16 cellular contexts compared by ENCODE assay signal in the genomic region with DNA sequence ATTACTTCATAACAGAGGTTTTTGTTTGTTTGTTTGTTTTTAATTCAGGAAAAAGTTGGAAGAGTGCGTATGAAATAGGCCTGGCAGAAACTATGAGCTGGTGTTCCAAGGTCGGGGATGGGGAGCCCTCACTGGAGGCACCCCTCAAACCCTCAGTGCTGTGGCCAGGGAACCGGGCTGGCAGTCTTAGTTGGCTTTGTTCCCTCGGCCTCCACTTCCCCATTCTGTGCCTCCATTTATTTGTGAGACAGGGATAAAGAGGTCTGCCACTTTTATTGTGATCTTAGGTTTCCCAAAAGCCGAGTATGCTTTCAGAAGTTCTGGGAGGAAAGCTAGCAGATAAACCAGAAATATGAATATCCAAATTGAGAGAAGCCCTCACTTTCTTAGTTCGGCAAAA. TPM values are rescaled to one million over a fixed set of nuclear protein-coding genes. Genes with fewer than 3 reads are reported as not detected.
DNase-seq lines count a peak whose midpoint lies in the region; ATAC-seq, FAIRE-seq and TF ChIP-seq lines count a peak whose summit lies in the region.
"Had no signal": no experiment of that assay in that cellular context is flagged by ENCODE, and none has a peak within 500 bp of the region (broad histone marks: within the 10 kb centered on the region; RNA-seq: fewer than 3 reads in every experiment).

No MANE protein-coding gene starts in this region.

- H3K36me3 Mint-ChIP-seq in stimulated activated naive CD8-positive, alpha-beta T cell treated with anti-CD3 and anti-CD28 coated beads, Interleukin-15, Interleukin-2, amounts not matched to agents 100 ng/mL and 50 ng/mL, for 24 hours (ENCODE audit: low read depth): peaks cover 63% of the 10 kb centered on the region
- H3K36me3 Mint-ChIP-seq in activated T-helper 17 cell treated with anti-CD3 and anti-CD28 coated beads, Interleukin-2, amount 50 U/mL, for 72 hours (ENCODE audit: low read depth): peaks cover 82% of the 10 kb centered on the region
- H3K36me3 Mint-ChIP-seq in naive thymus-derived CD4-positive, alpha-beta T cell: peaks cover 0 to 18% (median 0%) of the 10 kb centered on the region in 5 donors

- intact Hi-C loops in naive thymus-derived CD4-positive, alpha-beta T cell (cut with micrococcal nuclease): no loop called here
- intact Hi-C loops in upper lobe of right lung (cut with DNase I): no loop called here
- intact Hi-C loops in dorsolateral prefrontal cortex (cut with DNase I): no loop called here

- H3K27ac ChIP-seq in naive thymus-derived CD4-positive, alpha-beta T cell (ENCODE audit: low read depth, low read length): no peak overlapping the region
- H3K27ac ChIP-seq in upper lobe of right lung (peak overlapping the region; percentile 58), dorsolateral prefrontal cortex (peak overlapping the region in 14 of 59 donors; percentile 4 to 86 (median 32))
- H3K27ac ChIP-seq: SK-N-MC had no signal

- no peaks in the 10 kb centered on the region for H3K27me3 ChIP-seq in naive thymus-derived CD4-positive, alpha-beta T cell (ENCODE audit: control insufficient read depth in 2 of 2, insufficient read depth in 2 of 2, low read length in 2 of 2)
- no peaks in the 10 kb centered on the region for H3K27me3 ChIP-seq in upper lobe of right lung
- H3K27me3 ChIP-seq in dorsolateral prefrontal cortex: no peaks in the 10 kb centered on the region
- H3K27me3 ChIP-seq: breast epithelium had no signal

- POLR2A ChIA-PET in naive thymus-derived CD4-positive, alpha-beta T cell (lab: Charles Lee): interaction anchor here (1.2 kb wide), 1 partner anchor 10 kb away, joined by 4 read pairs; no protein-coding TSS in a partner anchor

- no peak for ATAC-seq in stimulated activated naive CD8-positive, alpha-beta T cell treated with anti-CD3 and anti-CD28 coated beads, Interleukin-15, Interleukin-2, amounts not matched to agents 100 U/mL and 50 U/mL, for 24 hours
- ATAC-seq in activated T-helper 17 cell treated with anti-CD3 and anti-CD28 coated beads, Interleukin-2, amount 50 U/mL, for 72 hours (replicated peaks): no peak
- no peak for ATAC-seq in naive thymus-derived CD4-positive, alpha-beta T cell
- no peak for ATAC-seq in upper lobe of right lung

- peak overlapping the region; percentile 2 for H3K4me3 Mint-ChIP-seq in stimulated activated naive CD8-positive, alpha-beta T cell treated with anti-CD3 and anti-CD28 coated beads, Interleukin-15, Interleukin-2, amounts not matched to agents 100 ng/mL and 50 ng/mL, for 24 hours
- H3K4me3 Mint-ChIP-seq in activated T-helper 17 cell treated with anti-CD3 and anti-CD28 coated beads, Interleukin-2, amount 50 U/mL, for 72 hours: peak overlapping the region; percentile 90
- peak overlapping the region in 9 of 10 donors; percentile 51 to 96 (median 93) for H3K4me3 Mint-ChIP-seq in naive thymus-derived CD4-positive, alpha-beta T cell

- no peaks in the 10 kb centered on the region for H3K27me3 Mint-ChIP-seq in stimulated activated naive CD8-positive, alpha-beta T cell treated with anti-CD3 and anti-CD28 coated beads, Interleukin-15, Interleukin-2, amounts not matched to agents 100 ng/mL and 50 ng/mL, for 24 hours
- H3K27me3 Mint-ChIP-seq in activated T-helper 17 cell treated with anti-CD3 and anti-CD28 coated beads, Interleukin-2, amount 50 U/mL, for 72 hours: no peaks in the 10 kb centered on the region
- no peaks in the 10 kb centered on the region for H3K27me3 Mint-ChIP-seq in naive thymus-derived CD4-positive, alpha-beta T cell

- FAIRE-seq in D721Med (lab: Jason Lieb, UNC): no peak

- H3K9me3 ChIP-seq in naive thymus-derived CD4-positive, alpha-beta T cell (ENCODE audit: control insufficient read depth in 2 of 3, low read length in 3 of 3): no peaks in the 10 kb centered on the region
- no peaks in the 10 kb centered on the region for H3K9me3 ChIP-seq in upper lobe of right lung
- H3K9me3 ChIP-seq: breast epithelium had no signal

- no peak overlapping the region for H3K4me3 ChIP-seq in naive thymus-derived CD4-positive, alpha-beta T cell (ENCODE audit: low read length)
- H3K4me3 ChIP-seq in upper lobe of right lung (no peak overlapping the region), dorsolateral prefrontal cortex (peak overlapping the region in 11 of 59 donors; percentile 2 to 88 (median 83))
- H3K4me3 ChIP-seq: lung, SK-N-MC had no signal

- H3K27ac Mint-ChIP-seq in stimulated activated naive CD8-positive, alpha-beta T cell treated with anti-CD3 and anti-CD28 coated beads, Interleukin-15, Interleukin-2, amounts not matched to agents 100 ng/mL and 50 ng/mL, for 24 hours: no peak overlapping the region
- peak overlapping the region; percentile 76 for H3K27ac Mint-ChIP-seq in activated T-helper 17 cell treated with anti-CD3 and anti-CD28 coated beads, Interleukin-2, amount 50 U/mL, for 72 hours
- peak overlapping the region in 4 of 9 donors; percentile 21 to 56 (median 34) for H3K27ac Mint-ChIP-seq in naive thymus-derived CD4-positive, alpha-beta T cell

- H3K4me1 Mint-ChIP-seq in stimulated activated naive CD8-positive, alpha-beta T cell treated with anti-CD3 and anti-CD28 coated beads, Interleukin-15, Interleukin-2, amounts not matched to agents 100 ng/mL and 50 ng/mL, for 24 hours (ENCODE audit: low read depth): peaks cover 74% of the 10 kb centered on the region
- H3K4me1 Mint-ChIP-seq in activated T-helper 17 cell treated with anti-CD3 and anti-CD28 coated beads, Interleukin-2, amount 50 U/mL, for 72 hours: peaks cover 52% of the 10 kb centered on the region
- peaks cover 66 to 88% (median 79%) of the 10 kb centered on the region in 7 donors for H3K4me1 Mint-ChIP-seq in naive thymus-derived CD4-positive, alpha-beta T cell

- TF ChIP-seq CTCF in upper lobe of right lung (IDR thresholded peaks at IDR 0.05): no peak
- no peak for TF ChIP-seq CTCF in dorsolateral prefrontal cortex (IDR thresholded peaks at IDR 0.05 in 54 of 56, conservative IDR thresholded peaks at IDR 0.05 in 2 of 56; ENCODE audit: low read depth in 1 of 56, partially characterized antibody in 56 of 56)
- no peak for TF ChIP-seq CTCF in D721Med (IDR thresholded peaks at IDR 0.05; ENCODE audit: insufficient read depth, missing control alignments)

- peaks cover 0 to 20% (median 0%) of the 10 kb centered on the region in 3 experiments for H3K36me3 ChIP-seq in naive thymus-derived CD4-positive, alpha-beta T cell (ENCODE audit: control insufficient read depth in 2 of 3, insufficient read depth in 3 of 3, low read length in 3 of 3)
- H3K36me3 ChIP-seq in upper lobe of right lung: peaks cover 20% of the 10 kb centered on the region
- H3K36me3 ChIP-seq: breast epithelium had no signal

- CTCF ChIA-PET in naive thymus-derived CD4-positive, alpha-beta T cell (lab: Charles Lee): no interaction called here

- peaks cover 52 to 61% of the 10 kb centered on the region in 2 donors for H3K4me1 ChIP-seq in naive thymus-derived CD4-positive, alpha-beta T cell (ENCODE audit: control insufficient read depth in 2 of 2, insufficient read depth in 2 of 2, low read length in 2 of 2)
- peaks cover 64% of the 10 kb centered on the region for H3K4me1 ChIP-seq in upper lobe of right lung

- no peaks in the 10 kb centered on the region for H3K9me3 Mint-ChIP-seq in stimulated activated naive CD8-positive, alpha-beta T cell treated with anti-CD3 and anti-CD28 coated beads, Interleukin-15, Interleukin-2, amounts not matched to agents 100 ng/mL and 50 ng/mL, for 24 hours
- H3K9me3 Mint-ChIP-seq in activated T-helper 17 cell treated with anti-CD3 and anti-CD28 coated beads, Interleukin-2, amount 50 U/mL, for 72 hours: no peaks in the 10 kb centered on the region
- H3K9me3 Mint-ChIP-seq in naive thymus-derived CD4-positive, alpha-beta T cell: no peaks in the 10 kb centered on the region

- DNase-seq in stimulated activated naive CD8-positive, alpha-beta T cell treated with anti-CD3 and anti-CD28 coated beads, Interleukin-15, Interleukin-2, amounts not matched to agents 100 U/mL and 50 U/mL, for 24 hours: no peak
- DNase-seq in naive thymus-derived CD4-positive, alpha-beta T cell: no peak
- peak; percentile 48 for DNase-seq in upper lobe of right lung
- DNase-seq in NCI-H2196 (lab: John Stamatoyannopoulos, UW; ENCODE audit: unreplicated experiment): no peak
- no peak for DNase-seq in dorsolateral prefrontal cortex
- no peak for DNase-seq in D721Med (ENCODE audit: insufficient read length, low spot score)
- DNase-seq: activated naive CD4-positive, alpha-beta T cell; effector memory CD4-positive, alpha-beta T cell; NCI-H1417; NCI-H226; stimulated activated naive CD4-positive, alpha-beta T cell had no signal

RNA-seq across cellular contexts. Expression of gene DEXI, which starts 5.7 kb away (rescaled TPM):
- total RNA-seq in activated T-helper 17 cell treated with anti-CD3 and anti-CD28 coated beads, Interleukin-2, amount 50 U/mL, for 72 hours: 10 to 100 TPM; 22.6 to 24.6 TPM
- total RNA-seq in naive thymus-derived CD4-positive, alpha-beta T cell: 10 to 100 TPM; 13.2 to 39.8 (median 30.2) TPM
- polyA plus RNA-seq in naive thymus-derived CD4-positive, alpha-beta T cell: 10 to 100 TPM; 51.0 to 83.5 TPM
- 36.3 TPM for total RNA-seq in upper lobe of right lung
- 10 to 100 TPM; 40.9 to 88.1 (median 56.7) TPM for total RNA-seq in dorsolateral prefrontal cortex

RNA-seq across cellular contexts. Expression of gene CLEC16A, which starts 7.8 kb away (rescaled TPM):
- total RNA-seq in activated T-helper 17 cell treated with anti-CD3 and anti-CD28 coated beads, Interleukin-2, amount 50 U/mL, for 72 hours: 10 to 100 TPM; 24.3 to 24.8 TPM
- total RNA-seq in naive thymus-derived CD4-positive, alpha-beta T cell: 10 to 100 TPM; 28.2 to 38.2 (median 34.0) TPM
- polyA plus RNA-seq in naive thymus-derived CD4-positive, alpha-beta T cell: 10 to 100 TPM; 14.7 to 25.6 TPM
- total RNA-seq in upper lobe of right lung (36.9 TPM), dorsolateral prefrontal cortex (10 to 100 TPM; 40.5 to 75.1 (median 58.1) TPM)

RNA-seq across cellular contexts. Expression of gene CIITA, which starts 59.6 kb away (rescaled TPM):
- 10 to 100 TPM in 1 of 2 donors, 1 to 10 TPM in 1; 8.6 to 64.2 TPM for total RNA-seq in activated T-helper 17 cell treated with anti-CD3 and anti-CD28 coated beads, Interleukin-2, amount 50 U/mL, for 72 hours
- 10 to 100 TPM in 2 of 5 experiments, 1 to 10 TPM in 3; 1.0 to 72.1 (median 6.7) TPM for total RNA-seq in naive thymus-derived CD4-positive, alpha-beta T cell
- polyA plus RNA-seq in naive thymus-derived CD4-positive, alpha-beta T cell: under 1 TPM; 0.12 to 0.27 TPM
- total RNA-seq in upper lobe of right lung: 78.9 TPM
- total RNA-seq in dorsolateral prefrontal cortex: 10 to 100 TPM in 45 of 120 experiments, 1 to 10 TPM in 75; 2.8 to 32.5 (median 9.1) TPM

Comparison
In these comparisons a context has a peak if more than half of its experiments do, and no peak if none do; other contexts are left out.
1. H3K4me3 Mint-ChIP-seq: peak in every context shown above with its lines; median percentile 93 in naive thymus-derived CD4-positive, alpha-beta T cell; 90 in activated T-helper 17 cell treated with anti-CD3 and anti-CD28 coated beads, Interleukin-2, amount 50 U/mL, for 72 hours; 2 in stimulated activated naive CD8-positive, alpha-beta T cell treated with anti-CD3 and anti-CD28 coated beads, Interleukin-15, Interleukin-2, amounts not matched to agents 100 ng/mL and 50 ng/mL, for 24 hours.